ENCODE assay signal across 2 cellular contexts in genomic region chr22:38394929-38395629, GRCh38.
TF ChIP-seq lines count a peak whose summit lies in the region.

No MANE protein-coding gene starts in this region.

TF ChIP-seq in HEK293, 187 proteins besides CTCF, POLR2A, EP300 and RAD21:
- TF ChIP-seq IKZF3 (tag by site-specific recombination; IDR thresholded peaks at IDR 0.05) (peak; percentile 75), FEZF1 (tag by site-specific recombination; IDR thresholded peaks at IDR 0.05) (peak; percentile 38; the same call in 1 of the 2 replicates), MYNN (tag by site-specific recombination; IDR thresholded peaks at IDR 0.05; ENCODE audit: borderline replicate concordance) (0 out of 2 replicates have a peak, but pooled peaks have one; percentile 28), PRDM1 (tag by site-specific recombination; IDR thresholded peaks at IDR 0.05) (0 out of 2 replicates have a peak, but pooled peaks have one; percentile 46), PATZ1 (tag by site-specific recombination; IDR thresholded peaks at IDR 0.05) (0 out of 2 replicates have a peak, but pooled peaks have one; percentile 20)

TF ChIP-seq in GM12878, 131 proteins besides CTCF, POLR2A, EP300 and RAD21:
- TF ChIP-seq ZNF384 (IDR thresholded peaks at IDR 0.05; ENCODE audit: borderline replicate concordance, low read depth, low read length) (peak; percentile 56), STAT3 (IDR thresholded peaks at IDR 0.05; ENCODE audit: low read depth, low read length) (0 out of 2 replicates have a peak, but pooled peaks have one; percentile 29), IKZF2 (IDR thresholded peaks at IDR 0.05) (peak; percentile 48 to 64; a peak in 2 of 4 replicates), RELB (IDR thresholded peaks at IDR 0.05; ENCODE audit: low read depth) (peak; percentile 51; the same call in 1 of the 2 replicates), MEF2A (IDR thresholded peaks at IDR 0.05; ENCODE audit: insufficient read depth, low read depth, low read length) (0 out of 2 replicates have a peak, but pooled peaks have one; percentile 18), MTA2 (IDR thresholded peaks at IDR 0.05; ENCODE audit: low read depth) (0 out of 2 replicates have a peak, but pooled peaks have one; percentile 24), NR2F1 (conservative IDR thresholded peaks at IDR 0.05) (0 out of 2 replicates have a peak, but pooled peaks have one; percentile 38), MEF2B (IDR thresholded peaks at IDR 0.05; ENCODE audit: partially characterized antibody, poor library complexity, severe bottlenecking) (peak; percentile 66)
